21 cellular contexts compared by ENCODE assay signal in the genomic region with DNA sequence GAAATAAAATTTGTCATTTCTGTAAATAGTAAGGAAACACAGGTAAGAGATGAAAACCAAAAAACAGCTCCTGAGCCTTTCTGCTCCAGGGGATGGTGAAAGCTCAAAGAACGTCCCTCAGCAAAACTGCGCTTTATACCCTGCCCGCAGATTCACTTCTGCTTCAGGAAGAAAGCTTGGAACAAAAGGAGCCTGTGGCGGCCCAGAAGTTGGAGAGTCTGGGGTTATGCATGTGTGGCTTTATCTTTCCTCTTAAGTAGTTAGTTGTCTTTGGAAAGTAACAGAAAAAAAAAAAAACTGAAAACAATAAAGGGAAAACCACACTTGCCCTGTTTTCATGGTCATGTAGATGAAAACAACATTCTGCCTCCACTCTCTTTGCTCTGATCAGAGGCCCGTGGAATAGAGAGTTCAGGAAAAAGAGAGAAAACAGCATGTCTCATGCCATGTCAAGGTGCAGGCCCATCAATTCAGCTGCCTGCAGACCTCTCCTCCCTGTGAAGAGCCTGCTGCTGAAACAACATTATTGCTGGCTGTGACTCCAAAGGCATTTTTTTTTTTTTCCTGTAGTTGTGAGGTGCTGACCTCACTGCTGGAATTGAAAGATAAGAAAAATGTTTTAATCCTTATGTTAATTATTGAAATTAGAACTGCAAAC.
DNase-seq lines count a peak whose midpoint lies in the region; ATAC-seq and TF ChIP-seq lines count a peak whose summit lies in the region.
"Had no signal": no experiment of that assay in that cellular context is flagged by ENCODE, and none has a peak within 500 bp of the region (broad histone marks: within the 10 kb centered on the region; RNA-seq: fewer than 3 reads in every experiment).

No MANE protein-coding gene starts in this region.

- no peaks in the 10 kb centered on the region for H3K9me3 Mint-ChIP-seq in progenitor cell of endocrine pancreas (ENCODE audit: low read depth)

- H3K27me3 Mint-ChIP-seq in progenitor cell of endocrine pancreas: peaks cover 57% of the 10 kb centered on the region

- no peak overlapping the region for H3K27ac Mint-ChIP-seq in progenitor cell of endocrine pancreas
- H3K27ac Mint-ChIP-seq: CD8-positive, alpha-beta T cell had no signal

- H4K20me1 ChIP-seq in osteoblast (ENCODE audit: insufficient read depth, low read length): no peaks in the 10 kb centered on the region
- H4K20me1 ChIP-seq: BLaER1 treated with 17β-estradiol and CSF1 and Interleukin-3, amounts not matched to agents 10 nM and 100 nM had no signal

- peak; percentile 26 for DNase-seq in SK-N-DZ (ENCODE audit: low spot score)
- DNase-seq in brain pericyte (ENCODE audit: low read depth, low spot score): peak; percentile 27
- peak; percentile 55 for DNase-seq in left kidney (ENCODE audit: low read depth, low spot score)
- DNase-seq in smooth muscle cell of the brain vasculature (ENCODE audit: low read depth, low spot score): peak; percentile 53
- DNase-seq in osteoblast (ENCODE audit: insufficient read length, low spot score, missing footprints): no peak
- no peak for DNase-seq in progenitor cell of endocrine pancreas (ENCODE audit: low spot score, unreplicated experiment)
- DNase-seq: Calu3; CD8-positive, alpha-beta T cell; GF-D8; KG1; MV-4-11; NCI-H1417; NCI-H187 treated with DMSO at 0.1 percent for 48 hours; NCI-H226; NCI-H524 treated with DMSO at 0.1 percent for 48 hours; PC-9 had no signal

- H3K4me1 Mint-ChIP-seq in progenitor cell of endocrine pancreas (ENCODE audit: low read depth): peaks cover 11% of the 10 kb centered on the region

- H3K4me3 ChIP-seq in osteoblast (ENCODE audit: insufficient read depth, low read length): no peak overlapping the region
- H3K4me3 ChIP-seq: A549; BLaER1 treated with 17β-estradiol and CSF1 and Interleukin-3, amounts not matched to agents 10 nM and 100 nM; PC-9 had no signal

- no peak overlapping the region for H2AFZ ChIP-seq in osteoblast (ENCODE audit: low read length)
- H2AFZ ChIP-seq: PC-9 had no signal

- H3K4me1 ChIP-seq in osteoblast (ENCODE audit: insufficient read depth, low read length): no peaks in the 10 kb centered on the region
- H3K4me1 ChIP-seq: A549; BLaER1 treated with 17β-estradiol and CSF1 and Interleukin-3, amounts not matched to agents 10 nM and 100 nM had no signal

- H3K9me3 ChIP-seq in osteoblast (ENCODE audit: low read depth, low read length): no peaks in the 10 kb centered on the region
- H3K9me3 ChIP-seq: A549; BLaER1 treated with 17β-estradiol and CSF1 and Interleukin-3, amounts not matched to agents 10 nM and 100 nM had no signal

- no peaks in the 10 kb centered on the region for H3K27me3 ChIP-seq in osteoblast (ENCODE audit: insufficient read depth, low read length)
- H3K27me3 ChIP-seq: BLaER1 treated with 17β-estradiol and CSF1 and Interleukin-3, amounts not matched to agents 10 nM and 100 nM had no signal

- no peak overlapping the region for H3K27ac ChIP-seq in osteoblast (ENCODE audit: low read depth, low read length)
- H3K27ac ChIP-seq: A549; BLaER1 treated with 17β-estradiol and CSF1 and Interleukin-3, amounts not matched to agents 10 nM and 100 nM; PC-9; RWPE1 had no signal

- no peak overlapping the region for H3K4me2 ChIP-seq in osteoblast (ENCODE audit: insufficient read depth, low read length)
- H3K4me2 ChIP-seq: A549; BLaER1 treated with 17β-estradiol and CSF1 and Interleukin-3, amounts not matched to agents 10 nM and 100 nM; PC-9 had no signal

- no peak for ATAC-seq in HG02884 (IDR thresholded peaks at IDR 0.05; ENCODE audit: unreplicated experiment)
- ATAC-seq: A549; CD8-positive, alpha-beta T cell; HepG2 had no signal

- no peaks in the 10 kb centered on the region for H3K79me2 ChIP-seq in osteoblast (ENCODE audit: insufficient read depth, low read length)

- H3K4me3 Mint-ChIP-seq in progenitor cell of endocrine pancreas (ENCODE audit: low read depth): no peak overlapping the region
- H3K4me3 Mint-ChIP-seq: CD8-positive, alpha-beta T cell had no signal

- TF ChIP-seq CTCF in osteoblast (IDR thresholded peaks at IDR 0.05; ENCODE audit: extremely low read depth, low read depth, low read length): no peak
- no peak for TF ChIP-seq CTCF in progenitor cell of endocrine pancreas (IDR thresholded peaks at IDR 0.05; ENCODE audit: unreplicated experiment)

- H3K36me3 ChIP-seq in osteoblast (ENCODE audit: insufficient read depth, low read length): no peaks in the 10 kb centered on the region
- H3K36me3 ChIP-seq: BLaER1 treated with 17β-estradiol and CSF1 and Interleukin-3, amounts not matched to agents 10 nM and 100 nM had no signal

- H3K36me3 Mint-ChIP-seq in progenitor cell of endocrine pancreas (ENCODE audit: insufficient read depth): no peaks in the 10 kb centered on the region
- H3K36me3 Mint-ChIP-seq: CD8-positive, alpha-beta T cell had no signal

Comparison
In these comparisons a context has a peak if more than half of its experiments do, and no peak if none do; other contexts are left out.
1. DNase-seq: peak in SK-N-DZ (single experiment), brain pericyte (single experiment), left kidney (single experiment) and smooth muscle cell of the brain vasculature (single experiment); none in osteoblast (single experiment) and progenitor cell of endocrine pancreas (single experiment).